3 cellular contexts compared by ENCODE assay signal in the genomic region with DNA sequence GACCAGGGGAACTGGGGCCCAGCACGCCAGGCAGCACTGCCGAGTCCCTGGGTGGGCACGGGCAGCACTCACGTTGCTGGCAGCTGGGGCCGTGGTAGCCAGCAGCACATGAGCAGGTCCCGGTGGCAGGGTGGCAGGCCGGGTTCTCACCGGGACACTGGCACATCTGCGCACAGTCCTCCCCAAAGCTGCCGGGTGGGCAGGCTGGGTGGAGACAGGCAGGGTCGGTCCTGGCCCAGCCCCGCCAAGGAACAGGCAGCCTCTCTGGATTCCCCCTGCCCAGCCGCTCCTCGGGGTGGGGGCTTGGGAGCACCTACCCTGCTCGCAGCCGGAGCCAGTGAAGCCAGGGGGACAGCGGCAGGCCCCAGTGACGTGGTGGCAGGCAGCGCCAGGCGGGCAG.
A peak's percentile ranks its signal among the peaks of the same experiment; 100 is the strongest.
TF ChIP-seq lines count a peak whose summit lies in the region.

No MANE protein-coding gene starts in this region.

TF ChIP-seq in HepG2, 621 proteins besides CTCF, POLR2A, EP300 and RAD21:
- TF ChIP-seq HCFC1 (IDR thresholded peaks at IDR 0.05; ENCODE audit: low read depth, low read length) (no peak), ZNF20 (CRISPR knock-in tag; IDR thresholded peaks at IDR 0.05) (no peak), AGO2 (optimal IDR thresholded peaks at IDR 0.05; ENCODE audit: low read depth, low read length) (peak; percentile 48), KDM4B (CRISPR knock-in tag; IDR thresholded peaks at IDR 0.05) (no peak)

TF ChIP-seq in IMR-90, 13 proteins besides CTCF, POLR2A, EP300 and RAD21:
- no peak for TF ChIP-seq CEBPB (IDR thresholded peaks at IDR 0.05; ENCODE audit: low read depth, low read length)
- no peak for TF ChIP-seq RCOR1 (IDR thresholded peaks at IDR 0.05; ENCODE audit: insufficient replicate concordance, low read length)
- TF ChIP-seq MAFK (IDR thresholded peaks at IDR 0.05; ENCODE audit: low read depth, low read length), result no peak
TF ChIP-seq in IMR-90: peak in this region for 0.

TF ChIP-seq in K562, 482 proteins besides CTCF, POLR2A, EP300 and RAD21:
- TF ChIP-seq ZNF41 (CRISPR knock-in tag; conservative IDR thresholded peaks at IDR 0.05) (no peak), MTA3 (IDR thresholded peaks at IDR 0.05; ENCODE audit: borderline replicate concordance) (no peak), TAL1 (IDR thresholded peaks at IDR 0.05) (no peak), ZNF507 (tag; conservative IDR thresholded peaks at IDR 0.05) (no peak), POLR2G (IDR thresholded peaks at IDR 0.05; ENCODE audit: low read depth, low read length) (0 out of 2 replicates have a peak, but pooled peaks have one; percentile 9)
- TF ChIP-seq, protein P1, sequence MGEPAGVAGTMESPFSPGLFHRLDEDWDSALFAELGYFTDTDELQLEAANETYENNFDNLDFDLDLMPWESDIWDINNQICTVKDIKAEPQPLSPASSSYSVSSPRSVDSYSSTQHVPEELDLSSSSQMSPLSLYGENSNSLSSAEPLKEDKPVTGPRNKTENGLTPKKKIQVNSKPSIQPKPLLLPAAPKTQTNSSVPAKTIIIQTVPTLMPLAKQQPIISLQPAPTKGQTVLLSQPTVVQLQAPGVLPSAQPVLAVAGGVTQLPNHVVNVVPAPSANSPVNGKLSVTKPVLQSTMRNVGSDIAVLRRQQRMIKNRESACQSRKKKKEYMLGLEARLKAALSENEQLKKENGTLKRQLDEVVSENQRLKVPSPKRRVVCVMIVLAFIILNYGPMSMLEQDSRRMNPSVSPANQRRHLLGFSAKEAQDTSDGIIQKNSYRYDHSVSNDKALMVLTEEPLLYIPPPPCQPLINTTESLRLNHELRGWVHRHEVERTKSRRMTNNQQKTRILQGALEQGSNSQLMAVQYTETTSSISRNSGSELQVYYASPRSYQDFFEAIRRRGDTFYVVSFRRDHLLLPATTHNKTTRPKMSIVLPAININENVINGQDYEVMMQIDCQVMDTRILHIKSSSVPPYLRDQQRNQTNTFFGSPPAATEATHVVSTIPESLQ (CRISPR knock-in tag; IDR thresholded peaks at IDR 0.05), result no peak
- TF ChIP-seq, protein P2, sequence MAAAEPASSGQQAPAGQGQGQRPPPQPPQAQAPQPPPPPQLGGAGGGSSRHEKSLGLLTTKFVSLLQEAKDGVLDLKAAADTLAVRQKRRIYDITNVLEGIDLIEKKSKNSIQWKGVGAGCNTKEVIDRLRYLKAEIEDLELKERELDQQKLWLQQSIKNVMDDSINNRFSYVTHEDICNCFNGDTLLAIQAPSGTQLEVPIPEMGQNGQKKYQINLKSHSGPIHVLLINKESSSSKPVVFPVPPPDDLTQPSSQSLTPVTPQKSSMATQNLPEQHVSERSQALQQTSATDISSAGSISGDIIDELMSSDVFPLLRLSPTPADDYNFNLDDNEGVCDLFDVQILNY (CRISPR knock-in tag; IDR thresholded peaks at IDR 0.05), result no peak
